ENCODE assay signal across 20 cellular contexts in the genomic region with DNA sequence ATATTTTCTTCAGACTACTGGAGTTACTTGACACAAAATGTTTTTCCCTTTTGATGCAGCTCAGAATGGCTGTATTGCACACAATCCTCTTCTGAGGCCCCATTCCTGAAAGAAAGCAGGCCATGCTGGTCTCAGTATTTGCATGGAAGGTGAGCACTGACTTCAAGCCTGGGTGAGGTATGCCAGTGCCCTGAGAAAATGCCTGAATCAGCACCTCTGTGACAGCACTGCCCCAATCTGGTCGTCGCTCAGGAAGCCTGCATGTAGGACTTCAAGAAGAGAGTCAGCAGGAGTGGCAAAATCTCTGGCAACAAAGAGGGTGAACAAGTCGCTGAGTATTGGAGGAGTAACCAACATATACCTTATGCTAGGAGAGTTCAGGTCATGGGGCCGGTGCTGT.
"Had no signal": no experiment of that assay in that cellular context is flagged by ENCODE, and none has a peak within 500 bp of the region (broad histone marks: within the 10 kb centered on the region; RNA-seq: fewer than 3 reads in every experiment).

No MANE protein-coding gene starts in this region.

- H3K4me1 Mint-ChIP-seq: IgD-negative memory B cell had no signal

- H3K9ac ChIP-seq: SK-N-SH had no signal

- H3K27ac ChIP-seq: HL-60 had no signal

- H3K9me3 ChIP-seq: SK-N-SH had no signal

- FAIRE-seq: HTR-8/SVneo, RCC 7860 had no signal

- DNase-seq: KBM-7, NCI-H1092, NCI-H1105 treated with DMSO at 0.1 percent for 48 hours, NCI-H1417 treated with DMSO at 0.1 percent for 48 hours, NCI-H146, NCI-H1694 treated with DMSO at 0.1 percent for 48 hours, NCI-H1930, NCI-H2081, NCI-H2107, NCI-H2227 treated with DMSO at 0.1 percent for 48 hours, NCI-H524, NCI-H774, RPMI8226, SHP77, SK-N-SH, SW 1271 had no signal

- H3K27ac Mint-ChIP-seq: IgD-negative memory B cell had no signal

- H3K4me2 ChIP-seq: SK-N-SH had no signal

- H3K4me3 Mint-ChIP-seq: IgD-negative memory B cell had no signal
